ENCODE assay signal across 9 cellular contexts in genomic region chr2:207223051-207223450, GRCh38. TPM values are rescaled to one million over a fixed set of nuclear protein-coding genes. Genes with fewer than 3 reads are reported as not detected.
DNase-seq lines count a peak whose midpoint lies in the region; ATAC-seq, FAIRE-seq and TF ChIP-seq lines count a peak whose summit lies in the region.
"Had no signal": no experiment of that assay in that cellular context is flagged by ENCODE, and none has a peak within 500 bp of the region (broad histone marks: within the 10 kb centered on the region; RNA-seq: fewer than 3 reads in every experiment).

No MANE protein-coding gene starts in this region.

- no peak overlapping the region for H3K4me3 ChIP-seq in GM23338

- FAIRE-seq in GM12892 (lab: Jason Lieb, UNC) = peak; percentile 93

- H3K4me1 ChIP-seq in GM23338 (ENCODE audit: insufficient read depth) = peaks cover 49% of the 10 kb centered on the region

- no peaks in the 10 kb centered on the region for H4K20me1 ChIP-seq in GM23338 (replicated peaks; ENCODE audit: insufficient read depth)

- no peaks in the 10 kb centered on the region for H3K79me2 ChIP-seq in GM23338 (replicated peaks; ENCODE audit: insufficient read depth)

- no peaks in the 10 kb centered on the region for H3K36me3 ChIP-seq in GM23338 (ENCODE audit: insufficient read depth)

- no peak overlapping the region; the same call in 1 of the 2 replicates for H2AFZ ChIP-seq in GM23338

- H3K27me3 Mint-ChIP-seq in endothelial cell (ENCODE audit: unreplicated experiment) (no peaks in the 10 kb centered on the region), GM23338 (ENCODE audit: insufficient read depth, low read depth, poor library complexity) (peaks cover 16% of the 10 kb centered on the region)

- TF ChIP-seq CTCF in endothelial cell (IDR thresholded peaks at IDR 0.05; ENCODE audit: unreplicated experiment) (no peak), GM23338 (conservative IDR thresholded peaks at IDR 0.05; ENCODE audit: low read depth in 2 of 2) (no peak)

- H3F3A ChIP-seq in GM23338 (replicated peaks; ENCODE audit: low read depth) = peaks cover 5% of the 10 kb centered on the region

- no peaks in the 10 kb centered on the region for H3K9me2 ChIP-seq in GM23338 (ENCODE audit: insufficient read depth)

- peak; percentile 70 for ATAC-seq in GM21390 (IDR thresholded peaks at IDR 0.05; ENCODE audit: unreplicated experiment)
- peak; percentile 82 for ATAC-seq in HG03575 (IDR thresholded peaks at IDR 0.05; ENCODE audit: extremely low read depth, insufficient number of reproducible peaks, low FRiP score, unreplicated experiment)
- ATAC-seq in GM23338 = no peak

- no peak overlapping the region for H3K4me2 ChIP-seq in GM23338
- H3K4me2 ChIP-seq: KMS-11 had no signal

- no peak for TF ChIP-seq POLR2A in GM12892 (IDR thresholded peaks at IDR 0.05; ENCODE audit: low read depth, low read length)

- H3K4me3 Mint-ChIP-seq in endothelial cell (ENCODE audit: unreplicated experiment) = peak overlapping the region; percentile 37
- no peak overlapping the region for H3K4me3 Mint-ChIP-seq in GM23338

- peaks cover 73% of the 10 kb centered on the region for H3K4me1 Mint-ChIP-seq in endothelial cell (ENCODE audit: unreplicated experiment)
- peaks cover 58% of the 10 kb centered on the region for H3K4me1 Mint-ChIP-seq in GM23338

- H3K27ac ChIP-seq in GM23338 (ENCODE audit: low read depth) = no peak overlapping the region
- H3K27ac ChIP-seq: KMS-11 had no signal

- H3K27me3 ChIP-seq in GM23338 (ENCODE audit: insufficient read depth) = no peaks in the 10 kb centered on the region

- H3K36me3 Mint-ChIP-seq in endothelial cell (ENCODE audit: low read depth, unreplicated experiment) (no peaks in the 10 kb centered on the region), GM23338 (ENCODE audit: low read depth) (no peaks in the 10 kb centered on the region)

- DNase-seq in GM12892 (ENCODE audit: insufficient read length) = no peak
- no peak for DNase-seq in endothelial cell (ENCODE audit: low spot score)
- no peak for DNase-seq in HT-29 (ENCODE audit: low spot score)
- DNase-seq in NCI-H345 treated with DMSO at 0.1 percent for 48 hours (lab: John Stamatoyannopoulos, UW; ENCODE audit: unreplicated experiment) = no peak
- no peak for DNase-seq in COLO829 (ENCODE audit: low spot score)
- DNase-seq in GM23338 (ENCODE audit: low spot score) = no peak

- H3K9me3 Mint-ChIP-seq in endothelial cell (ENCODE audit: unreplicated experiment) = no peaks in the 10 kb centered on the region
- no peaks in the 10 kb centered on the region for H3K9me3 Mint-ChIP-seq in GM23338

- H3K27ac Mint-ChIP-seq in endothelial cell (ENCODE audit: unreplicated experiment) (peak overlapping the region; percentile 49), GM23338 (no peak overlapping the region)

TF ChIP-seq in GM23338, 12 proteins besides CTCF, POLR2A, EP300 and RAD21 (continues in another document):
- TF ChIP-seq EZH2 (IDR thresholded peaks at IDR 0.05; ENCODE audit: low read depth, unreplicated experiment) (no peak), NANOG (IDR thresholded peaks at IDR 0.05; ENCODE audit: borderline replicate concordance) (no peak), CREB1 (CRISPR knock-in tag; IDR thresholded peaks at IDR 0.05; ENCODE audit: low read depth) (no peak), JUNB (IDR thresholded peaks at IDR 0.05; ENCODE audit: unreplicated experiment) (no peak), EZH2phosphoT487 (IDR thresholded peaks at IDR 0.05; ENCODE audit: unreplicated experiment) (no peak), ZNF114 (CRISPR knock-in tag; IDR thresholded peaks at IDR 0.05) (no peak), STAT1 (IDR thresholded peaks at IDR 0.05; ENCODE audit: unreplicated experiment) (no peak), POLR2AphosphoS5 (IDR thresholded peaks at IDR 0.05; ENCODE audit: low read depth) (no peak), ZNF331 (CRISPR knock-in tag; IDR thresholded peaks at IDR 0.05; ENCODE audit: low read depth) (no peak)
- TF ChIP-seq, protein P1, sequence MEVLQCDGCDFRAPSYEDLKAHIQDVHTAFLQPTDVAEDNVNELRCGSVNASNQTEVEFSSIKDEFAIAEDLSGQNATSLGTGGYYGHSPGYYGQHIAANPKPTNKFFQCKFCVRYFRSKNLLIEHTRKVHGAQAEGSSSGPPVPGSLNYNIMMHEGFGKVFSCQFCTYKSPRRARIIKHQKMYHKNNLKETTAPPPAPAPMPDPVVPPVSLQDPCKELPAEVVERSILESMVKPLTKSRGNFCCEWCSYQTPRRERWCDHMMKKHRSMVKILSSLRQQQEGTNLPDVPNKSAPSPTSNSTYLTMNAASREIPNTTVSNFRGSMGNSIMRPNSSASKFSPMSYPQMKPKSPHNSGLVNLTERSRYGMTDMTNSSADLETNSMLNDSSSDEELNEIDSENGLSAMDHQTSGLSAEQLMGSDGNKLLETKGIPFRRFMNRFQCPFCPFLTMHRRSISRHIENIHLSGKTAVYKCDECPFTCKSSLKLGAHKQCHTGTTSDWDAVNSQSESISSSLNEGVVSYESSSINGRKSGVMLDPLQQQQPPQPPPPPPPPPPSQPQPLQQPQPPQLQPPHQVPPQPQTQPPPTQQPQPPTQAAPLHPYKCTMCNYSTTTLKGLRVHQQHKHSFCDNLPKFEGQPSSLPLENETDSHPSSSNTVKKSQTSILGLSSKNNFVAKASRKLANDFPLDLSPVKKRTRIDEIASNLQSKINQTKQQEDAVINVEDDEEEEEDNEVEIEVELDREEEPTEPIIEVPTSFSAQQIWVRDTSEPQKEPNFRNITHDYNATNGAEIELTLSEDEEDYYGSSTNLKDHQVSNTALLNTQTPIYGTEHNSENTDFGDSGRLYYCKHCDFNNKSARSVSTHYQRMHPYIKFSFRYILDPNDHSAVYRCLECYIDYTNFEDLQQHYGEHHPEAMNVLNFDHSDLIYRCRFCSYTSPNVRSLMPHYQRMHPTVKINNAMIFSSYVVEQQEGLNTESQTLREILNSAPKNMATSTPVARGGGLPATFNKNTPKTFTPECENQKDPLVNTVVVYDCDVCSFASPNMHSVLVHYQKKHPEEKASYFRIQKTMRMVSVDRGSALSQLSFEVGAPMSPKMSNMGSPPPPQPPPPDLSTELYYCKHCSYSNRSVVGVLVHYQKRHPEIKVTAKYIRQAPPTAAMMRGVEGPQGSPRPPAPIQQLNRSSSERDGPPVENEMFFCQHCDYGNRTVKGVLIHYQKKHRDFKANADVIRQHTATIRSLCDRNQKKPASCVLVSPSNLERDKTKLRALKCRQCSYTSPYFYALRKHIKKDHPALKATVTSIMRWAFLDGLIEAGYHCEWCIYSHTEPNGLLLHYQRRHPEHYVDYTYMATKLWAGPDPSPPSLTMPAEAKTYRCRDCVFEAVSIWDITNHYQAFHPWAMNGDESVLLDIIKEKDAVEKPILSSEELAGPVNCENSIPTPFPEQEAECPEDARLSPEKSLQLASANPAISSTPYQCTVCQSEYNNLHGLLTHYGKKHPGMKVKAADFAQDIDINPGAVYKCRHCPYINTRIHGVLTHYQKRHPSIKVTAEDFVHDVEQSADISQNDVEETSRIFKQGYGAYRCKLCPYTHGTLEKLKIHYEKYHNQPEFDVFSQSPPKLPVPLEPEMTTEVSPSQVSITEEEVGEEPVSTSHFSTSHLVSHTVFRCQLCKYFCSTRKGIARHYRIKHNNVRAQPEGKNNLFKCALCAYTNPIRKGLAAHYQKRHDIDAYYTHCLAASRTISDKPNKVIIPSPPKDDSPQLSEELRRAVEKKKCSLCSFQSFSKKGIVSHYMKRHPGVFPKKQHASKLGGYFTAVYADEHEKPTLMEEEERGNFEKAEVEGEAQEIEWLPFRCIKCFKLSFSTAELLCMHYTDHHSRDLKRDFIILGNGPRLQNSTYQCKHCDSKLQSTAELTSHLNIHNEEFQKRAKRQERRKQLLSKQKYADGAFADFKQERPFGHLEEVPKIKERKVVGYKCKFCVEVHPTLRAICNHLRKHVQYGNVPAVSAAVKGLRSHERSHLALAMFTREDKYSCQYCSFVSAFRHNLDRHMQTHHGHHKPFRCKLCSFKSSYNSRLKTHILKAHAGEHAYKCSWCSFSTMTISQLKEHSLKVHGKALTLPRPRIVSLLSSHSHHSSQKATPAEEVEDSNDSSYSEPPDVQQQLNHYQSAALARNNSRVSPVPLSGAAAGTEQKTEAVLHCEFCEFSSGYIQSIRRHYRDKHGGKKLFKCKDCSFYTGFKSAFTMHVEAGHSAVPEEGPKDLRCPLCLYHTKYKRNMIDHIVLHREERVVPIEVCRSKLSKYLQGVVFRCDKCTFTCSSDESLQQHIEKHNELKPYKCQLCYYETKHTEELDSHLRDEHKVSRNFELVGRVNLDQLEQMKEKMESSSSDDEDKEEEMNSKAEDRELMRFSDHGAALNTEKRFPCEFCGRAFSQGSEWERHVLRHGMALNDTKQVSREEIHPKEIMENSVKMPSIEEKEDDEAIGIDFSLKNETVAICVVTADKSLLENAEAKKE (CRISPR knock-in tag; IDR thresholded peaks at IDR 0.05) = no peak
- TF ChIP-seq, protein P2, sequence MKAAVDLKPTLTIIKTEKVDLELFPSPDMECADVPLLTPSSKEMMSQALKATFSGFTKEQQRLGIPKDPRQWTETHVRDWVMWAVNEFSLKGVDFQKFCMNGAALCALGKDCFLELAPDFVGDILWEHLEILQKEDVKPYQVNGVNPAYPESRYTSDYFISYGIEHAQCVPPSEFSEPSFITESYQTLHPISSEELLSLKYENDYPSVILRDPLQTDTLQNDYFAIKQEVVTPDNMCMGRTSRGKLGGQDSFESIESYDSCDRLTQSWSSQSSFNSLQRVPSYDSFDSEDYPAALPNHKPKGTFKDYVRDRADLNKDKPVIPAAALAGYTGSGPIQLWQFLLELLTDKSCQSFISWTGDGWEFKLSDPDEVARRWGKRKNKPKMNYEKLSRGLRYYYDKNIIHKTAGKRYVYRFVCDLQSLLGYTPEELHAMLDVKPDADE (IDR thresholded peaks at IDR 0.05) = no peak

RNA-seq across cellular contexts. Expression of gene KLF7, which starts 57.3 kb away (rescaled TPM):
- polyA plus RNA-seq in GM12892 (2012; ENCODE audit: missing spikeins) = 13.5 TPM
- 120 TPM for total RNA-seq in endothelial cell (ENCODE audit: unreplicated experiment)
- total RNA-seq in HT-29 (2014; rRNA removed; shearing (Covaris generic)) = 0.03 TPM in 1 of 2 replicates, not detected in the other
- total RNA-seq in GM23338 (2014; rRNA removed; shearing (Covaris generic)) = 11.1 and 15.4 TPM in 2 replicates
- polyA plus RNA-seq in GM23338 (2016; fragmentation: Nextera tagmentation; extraction: Ambion mirVana) = 5.7 and 7.6 TPM in 2 replicates

Comparison
In these comparisons a context has a peak if more than half of its experiments do, and no peak if none do; other contexts are left out.
1. RNA of gene KLF7, which starts 57.3 kb away (total RNA-seq): 120 TPM in endothelial cell (single experiment) and 11.1 to 15.4 TPM in GM23338; 0.03 TPM in HT-29; every median in the first group is over 10 times any median in the second.